In the genomic region with DNA sequence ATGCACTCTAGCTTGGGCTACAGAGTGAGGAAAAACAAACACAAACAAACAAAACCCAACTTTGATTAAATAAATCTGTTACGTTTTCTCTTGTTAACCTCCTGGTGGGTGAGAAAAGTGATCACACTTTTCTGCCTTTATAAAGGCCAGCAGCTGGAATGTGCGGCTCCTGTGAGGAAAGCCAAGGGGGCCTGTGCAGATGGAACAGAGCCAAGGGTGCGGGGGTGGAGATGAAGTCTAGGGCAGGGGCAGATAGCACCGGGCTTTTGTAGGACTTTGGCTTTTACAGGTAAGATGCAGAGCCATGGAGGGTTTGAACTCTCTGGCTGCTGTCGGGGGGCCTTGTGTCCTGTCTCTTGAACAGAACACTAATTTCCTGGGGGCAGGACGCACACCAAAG, we compare ENCODE assay signal across 32 cellular contexts. TPM values are rescaled to one million over a fixed set of nuclear protein-coding genes. Genes with fewer than 3 reads are reported as not detected.
DNase-seq lines count a peak whose midpoint lies in the region; ATAC-seq, FAIRE-seq and TF ChIP-seq lines count a peak whose summit lies in the region.
"Had no signal": no experiment of that assay in that cellular context is flagged by ENCODE, and none has a peak within 500 bp of the region (broad histone marks: within the 10 kb centered on the region; RNA-seq: fewer than 3 reads in every experiment).

No MANE protein-coding gene starts in this region.

- H3K9ac ChIP-seq in H1 (replicated peaks in 1 of 4; ENCODE audit: extremely low read depth in 1 of 4, low read depth in 3 of 4, low read length in 3 of 4): no peak overlapping the region
- H3K9ac ChIP-seq: KMS-11 had no signal

- peaks cover 4% of the 10 kb centered on the region; the same call in 1 of the 2 replicates for H3K23me2 ChIP-seq in H1 (ENCODE audit: low read depth, low read length)

- no peak for TF ChIP-seq RAD21 in H1 (IDR thresholded peaks at IDR 0.05 in 1 of 2, conservative IDR thresholded peaks at IDR 0.05 in 1 of 2; ENCODE audit: low read depth in 2 of 2, low read length in 2 of 2)

- H3K27ac ChIP-seq in H1 (ENCODE audit: low read depth, low read length): no peak overlapping the region
- no peak overlapping the region for H3K27ac ChIP-seq in osteoblast (ENCODE audit: low read depth, low read length)
- H3K27ac ChIP-seq: adrenal gland, KMS-11, prostate gland, SK-N-MC had no signal

- 84% methylated on average over 6 of the region's 6 CpGs; no CpG with 5 or more reads in 1 of the 2 experiments for WGBS in H1 (ENCODE audit: extremely low coverage in 1 of 2, insufficient coverage in 1 of 2, insufficient read length in 1 of 2, insufficient replicate concordance in 2 of 2, low coverage in 1 of 2, low lambda C conversion rate in 2 of 2, missing lambda C conversion rate in 1 of 2), 2 experiments

- no peak overlapping the region for H3K56ac ChIP-seq in H1 (replicated peaks; ENCODE audit: insufficient read length, low read depth, low read length)

- H2AK5ac ChIP-seq in H1 (ENCODE audit: low read depth, low read length): no peak overlapping the region

- POLR2A ChIA-PET in HEK293T (lab: Yijun Ruan, JAX): no interaction called here
- POLR2A ChIA-PET in H1 (lab: Charles Lee; ENCODE audit: partially characterized antibody): interaction anchor here (1.5 kb wide), 1 partner anchor 73 kb away, joined by 3 read pairs; no protein-coding TSS in a partner anchor

- no peak for ATAC-seq in left colon
- ATAC-seq: sciatic nerve had no signal

- H2BK15ac ChIP-seq in H1 (ENCODE audit: low read length): no peak overlapping the region

- H4K20me1 ChIP-seq in H1 (replicated peaks in 1 of 2; ENCODE audit: control insufficient read depth in 1 of 2, insufficient read depth in 2 of 2, low read length in 2 of 2) (no peaks in the 10 kb centered on the region), osteoblast (ENCODE audit: insufficient read depth, low read length) (no peaks in the 10 kb centered on the region)

- no peak overlapping the region for H4K5ac ChIP-seq in H1 (ENCODE audit: insufficient read length, low read depth, low read length)

- TF ChIP-seq CTCF in H1 (IDR thresholded peaks at IDR 0.05; ENCODE audit: control extremely low read depth in 1 of 3, insufficient read depth in 1 of 3, low read depth in 1 of 3, low read length in 3 of 3) (no peak), osteoblast (IDR thresholded peaks at IDR 0.05; ENCODE audit: extremely low read depth, low read depth, low read length) (no peak)

- no peak for TF ChIP-seq EP300 in H1 (IDR thresholded peaks at IDR 0.05; ENCODE audit: borderline replicate concordance in 1 of 2, low read depth in 2 of 2, low read length in 2 of 2)

- H2BK12ac ChIP-seq in H1 (ENCODE audit: low read depth, low read length): 0 out of 2 replicates have a peak overlapping the region, but pooled peaks have one; percentile 50

- H3K9me3 ChIP-seq in H1 (ENCODE audit: insufficient read depth in 2 of 2, low read depth in 1 of 2, low read length in 1 of 2) (no peaks in the 10 kb centered on the region), osteoblast (ENCODE audit: low read depth, low read length) (no peaks in the 10 kb centered on the region)
- H3K9me3 ChIP-seq: adrenal gland, HAP-1, prostate gland had no signal

- TF ChIP-seq POLR2A in H1 (IDR thresholded peaks at IDR 0.05; ENCODE audit: control extremely low read depth in 1 of 2, low read depth in 2 of 2, low read length in 2 of 2): no peak

- H2AFZ ChIP-seq in H1 (ENCODE audit: low read length) (no peak overlapping the region), osteoblast (ENCODE audit: low read length) (no peak overlapping the region)

- H4K91ac ChIP-seq in H1 (replicated peaks; ENCODE audit: insufficient read length, low read length): no peak overlapping the region

- H3K4me2 ChIP-seq in H1 (ENCODE audit: insufficient read depth in 1 of 2, low read depth in 2 of 2, low read length in 2 of 2) (no peak overlapping the region), osteoblast (ENCODE audit: insufficient read depth, low read length) (no peak overlapping the region)
- H3K4me2 ChIP-seq: KMS-11 had no signal

- H3K23ac ChIP-seq in H1 (ENCODE audit: insufficient read length): no peak overlapping the region

- H3K36me3 ChIP-seq in H1 (ENCODE audit: control insufficient read depth in 2 of 4, insufficient read depth in 4 of 4, low read length in 3 of 4) (no peaks in the 10 kb centered on the region), osteoblast (ENCODE audit: insufficient read depth, low read length) (no peaks in the 10 kb centered on the region)
- H3K36me3 ChIP-seq: adrenal gland, HAP-1, prostate gland had no signal

- H4K8ac ChIP-seq in H1 (ENCODE audit: extremely low read depth, insufficient read depth, low read length): no peak overlapping the region

- CTCF ChIA-PET in HEK293T (lab: Yijun Ruan, JAX) (no interaction called here), H1 (lab: Charles Lee; ENCODE audit: partially characterized antibody) (interaction anchor here (1.2 to 2.9 kb wide), 2 partner anchors 72 to 203 kb away, joined by 3 to 13 read pairs; partner anchors contain the start of gene ELF3)

- in situ Hi-C loops in KBM-7 (cut with MboI; ENCODE audit: low pct_unique_long_range_greater_than_20kb, low sequenced_read_pairs): no loop called here

- no peak overlapping the region for H3K14ac ChIP-seq in H1 (ENCODE audit: insufficient read length)

- H3K4me3 ChIP-seq in H1 (ENCODE audit: extremely low read depth in 1 of 4, insufficient read depth in 2 of 4, low read depth in 3 of 4, low read length in 4 of 4): no peak overlapping the region
- no peak overlapping the region for H3K4me3 ChIP-seq in osteoblast (ENCODE audit: insufficient read depth, low read length)
- H3K4me3 ChIP-seq: adrenal gland, HAP-1, prostate gland, SK-N-MC had no signal

- H2BK20ac ChIP-seq in H1 (ENCODE audit: low read length): 0 out of 2 replicates have a peak overlapping the region, but pooled peaks have one; percentile 48

- intact Hi-C loops in left colon (cut with DNase I, micrococcal nuclease): no loop called here

- H3K4me1 ChIP-seq in H1 (replicated peaks in 1 of 4; ENCODE audit: control insufficient read depth in 3 of 4, insufficient read depth in 4 of 4, low read length in 3 of 4) (peaks cover 17 to 25% (median 20%) of the 10 kb centered on the region in 4 experiments), osteoblast (ENCODE audit: insufficient read depth, low read length) (peaks cover 9% of the 10 kb centered on the region)
- H3K4me1 ChIP-seq: adrenal gland, prostate gland had no signal

- no peaks in the 10 kb centered on the region for H3K27me3 ChIP-seq in H1 (replicated peaks in 1 of 4; ENCODE audit: control insufficient read depth in 3 of 4, extremely low read depth in 1 of 4, insufficient read depth in 3 of 4, low read length in 3 of 4)
- H3K27me3 ChIP-seq in osteoblast (ENCODE audit: insufficient read depth, low read length): no peaks in the 10 kb centered on the region
- H3K27me3 ChIP-seq: adrenal gland had no signal

- H2BK5ac ChIP-seq in H1 (ENCODE audit: low read depth, low read length): no peak overlapping the region

- no peak overlapping the region for H3K18ac ChIP-seq in H1 (ENCODE audit: extremely low read depth, low read length)

- no peaks in the 10 kb centered on the region for H3K79me1 ChIP-seq in H1 (ENCODE audit: low read depth, low read length)

- peak; percentile 51 for DNase-seq in NCI-H146 (lab: John Stamatoyannopoulos, UW)
- DNase-seq in NCI-H146 treated with DMSO at 0.1 percent for 48 hours (lab: John Stamatoyannopoulos, UW; ENCODE audit: unreplicated experiment): no peak
- DNase-seq in HEK293T (ENCODE audit: extremely low spot score): peak; percentile 14
- no peak for DNase-seq in H1 (ENCODE audit: low read depth in 1 of 2, low spot score in 2 of 2)
- peak; percentile 14 for DNase-seq in osteoblast (ENCODE audit: insufficient read length, low spot score, missing footprints)
- no peak for DNase-seq in KBM-7
- DNase-seq in NCI-H524 (lab: John Stamatoyannopoulos, UW): no peak
- no peak for DNase-seq in left colon
- DNase-seq: 8988T; activated CD4-positive, alpha-beta T cell treated with anti-CD3 and anti-CD28 coated beads, Interleukin-2, amount 50 U/mL, for 4 hours; activated naive CD4-positive, alpha-beta T cell treated with anti-CD3 and anti-CD28 coated beads for 36 hours; adrenal gland; CD4-positive, alpha-beta T cell; DMS53; effector CD8-positive, alpha-beta T cell; glutamatergic neuron; MM.1S; NCI-H2081 treated with DMSO at 0.1 percent for 48 hours; NCI-H510A treated with DMSO at 0.1 percent for 48 hours; RPMI8226; stimulated activated CD4-positive, alpha-beta T cell treated with anti-CD3 and anti-CD28 coated beads, Interleukin-4, amount 100 ng/mL, for 4 hours; stimulated activated naive CD4-positive, alpha-beta T cell had no signal

- H3K4ac ChIP-seq in H1 (replicated peaks; ENCODE audit: insufficient read length, low read depth, low read length): no peak overlapping the region

- no peak for FAIRE-seq in H1 (lab: Jason Lieb, UNC)
- FAIRE-seq: colon, keratinocyte, TTC549 had no signal

- no peaks in the 10 kb centered on the region for H3K79me2 ChIP-seq in H1 (ENCODE audit: control insufficient read depth in 1 of 2, insufficient read depth in 2 of 2, low read length in 2 of 2)
- H3K79me2 ChIP-seq in osteoblast (ENCODE audit: insufficient read depth, low read length): no peaks in the 10 kb centered on the region

- no peak overlapping the region for H2BK120ac ChIP-seq in H1 (replicated peaks; ENCODE audit: low read depth, low read length)

TF ChIP-seq in HEK293T, 16 proteins besides CTCF, POLR2A, EP300 and RAD21:
- no peak for TF ChIP-seq ELF4 (IDR thresholded peaks at IDR 0.05)

TF ChIP-seq in H1, 55 proteins besides CTCF, POLR2A, EP300 and RAD21 (continues in another document):
- TF ChIP-seq CTBP2 (IDR thresholded peaks at IDR 0.05; ENCODE audit: borderline replicate concordance, insufficient read depth, insufficient read length, low read length): no peak
- no peak for TF ChIP-seq BACH1 (IDR thresholded peaks at IDR 0.05; ENCODE audit: low read length)
- no peak for TF ChIP-seq HDAC6 (IDR thresholded peaks at IDR 0.05; ENCODE audit: low read depth, low read length)
- no peak for TF ChIP-seq SP4 (IDR thresholded peaks at IDR 0.05; ENCODE audit: low read length)
- no peak for TF ChIP-seq TAF7 (optimal IDR thresholded peaks at IDR 0.05; ENCODE audit: borderline replicate concordance, low read depth, low read length)
- TF ChIP-seq CBX5 (IDR thresholded peaks at IDR 0.05; ENCODE audit: low read depth, low read length): no peak
- TF ChIP-seq ZNF274 (IDR thresholded peaks at IDR 0.05; ENCODE audit: borderline replicate concordance, extremely low read depth, low read length): no peak

RNA-seq across cellular contexts. Expression of gene GPR37L1, which starts 40.7 kb away (rescaled TPM):
- total RNA-seq in H1 (2021; fragmentation: NEBNext Ultra II Directional; extraction: Animal tissue kit (Norgen Biotek cat#: 25700)): 0.08 and 0.13 TPM in 2 replicates
- polyA plus RNA-seq in H1 (2011; rRNA removed): 0.23 and 0.25 TPM in 2 replicates
- 0.16 TPM for polyA plus RNA-seq in H1 (2011; cell fraction: cytosol; rRNA removed)
- polyA plus RNA-seq in H1 (2011; cell fraction: nucleus; rRNA removed): 0.17 TPM
- polyA plus RNA-seq in H1 (2012, experiment 1 of 2): 0.18 to 0.20 TPM (median 0.20 TPM) in 4 replicates
- polyA plus RNA-seq in H1 (2012, experiment 2 of 2): 0.09 TPM
- 0.10 TPM for polyA plus RNA-seq in H1 (2013, experiment 1 of 2)
- polyA plus RNA-seq in H1 (2013, experiment 2 of 2): 0.15 TPM
- polyA minus RNA-seq in H1 (2011; rRNA and poly(A)+ RNA removed): 0.13 and 0.22 TPM in 2 replicates
- not detected for polyA minus RNA-seq in H1 (2011; cell fraction: cytosol; rRNA and poly(A)+ RNA removed)
- polyA minus RNA-seq in H1 (2011; cell fraction: nucleus; rRNA and poly(A)+ RNA removed): 0.50 TPM
- total RNA-seq in osteoblast (not detected in 2 replicates), left colon (1 to 10 TPM in 1 of 2 donors, under 1 TPM in 1; 0.76 to 2.1 TPM)
- total RNA-seq: activated naive CD4-positive, alpha-beta T cell treated with anti-CD3 and anti-CD28 coated beads for 36 hours; CD4-positive, alpha-beta T cell; G401; HT1080 had no signal
- polyA plus RNA-seq: keratinocyte had no signal

Comparison
In these comparisons a context has a peak if more than half of its experiments do, and no peak if none do; other contexts are left out.
1. DNase-seq: peak in NCI-H146 (single experiment), HEK293T (single experiment) and osteoblast (single experiment); none in NCI-H146 treated with DMSO at 0.1 percent for 48 hours (single experiment), H1 (0 of 2), KBM-7 (single experiment), NCI-H524 (0 of 2) and left colon (0 of 2).